In genomic region chr3:188006726-188007393, GRCh38 we compare ENCODE assay signal across 11 cellular contexts.
DNase-seq lines count a peak whose midpoint lies in the region; ATAC-seq and TF ChIP-seq lines count a peak whose summit lies in the region.
"Had no signal": no experiment of that assay in that cellular context is flagged by ENCODE, and none has a peak within 500 bp of the region (broad histone marks: within the 10 kb centered on the region; RNA-seq: fewer than 3 reads in every experiment).

No MANE protein-coding gene starts in this region.

- TF ChIP-seq CTCF in heart left ventricle (IDR thresholded peaks at IDR 0.05) = no peak
- TF ChIP-seq CTCF in lower leg skin (IDR thresholded peaks at IDR 0.05) = no peak

- H3K36me3 ChIP-seq in heart left ventricle = no peaks in the 10 kb centered on the region
- H3K36me3 ChIP-seq in skeletal muscle tissue (ENCODE audit: control insufficient read depth in 3 of 3, insufficient read depth in 3 of 3, low read length in 3 of 3) = no peaks in the 10 kb centered on the region
- H3K36me3 ChIP-seq: Peyer's patch had no signal

- peak; percentile 48 for DNase-seq in DMS153 (lab: John Stamatoyannopoulos, UW)
- DNase-seq in DMS153 treated with DMSO at 0.1 percent for 48 hours (lab: John Stamatoyannopoulos, UW; ENCODE audit: unreplicated experiment) = no peak
- peak; percentile 56 for DNase-seq in SK-N-DZ (ENCODE audit: low spot score)
- DNase-seq in heart left ventricle = peak; percentile 43 to 74 (median 56)
- no peak for DNase-seq in lower leg skin (ENCODE audit: low spot score in 2 of 2)
- DNase-seq in activated CD8-positive, alpha-beta memory T cell treated with anti-CD3 and anti-CD28 coated beads, Interleukin-2, amount 50 U/mL, for 4 hours = no peak
- DNase-seq: effector CD4-positive, alpha-beta T cell; GOT3 had no signal

- TF ChIP-seq POLR2A in heart left ventricle (IDR thresholded peaks at IDR 0.05) = no peak
- TF ChIP-seq POLR2A in lower leg skin (IDR thresholded peaks at IDR 0.05) = no peak

- peak; percentile 82 to 90 (median 85) for ATAC-seq in heart left ventricle
- no peak for ATAC-seq in GM21825 (IDR thresholded peaks at IDR 0.05; ENCODE audit: unreplicated experiment)

- H3K4me3 ChIP-seq in heart left ventricle (no peak overlapping the region), skeletal muscle tissue (ENCODE audit: low read length in 3 of 3) (peak overlapping the region; percentile 32 to 72 (median 33)), lower leg skin (ENCODE audit: low read depth, poor library complexity, severe bottlenecking) (no peak overlapping the region)
- H3K4me3 ChIP-seq: Peyer's patch had no signal

- H3K9me3 ChIP-seq in heart left ventricle = peaks cover 0 to 10% (median 0%) of the 10 kb centered on the region in 12 donors
- no peaks in the 10 kb centered on the region for H3K9me3 ChIP-seq in skeletal muscle tissue (ENCODE audit: control insufficient read depth in 3 of 3, low read length in 3 of 3)
- H3K9me3 ChIP-seq: Peyer's patch had no signal

- H3K27ac ChIP-seq in heart left ventricle = peak overlapping the region in 9 of 12 donors; percentile 4 to 59 (median 36)
- H3K27ac ChIP-seq in skeletal muscle tissue (ENCODE audit: low read depth, low read length) = peak overlapping the region; percentile 86
- H3K27ac ChIP-seq: Peyer's patch had no signal

- peaks cover 0 to 10% (median 0%) of the 10 kb centered on the region in 12 donors for H3K4me1 ChIP-seq in heart left ventricle
- peaks cover 7 to 19% (median 13%) of the 10 kb centered on the region in 3 donors for H3K4me1 ChIP-seq in skeletal muscle tissue (ENCODE audit: control insufficient read depth in 3 of 3, insufficient read depth in 3 of 3, low read length in 3 of 3)

- H3K9ac ChIP-seq in skeletal muscle tissue (ENCODE audit: low read depth in 1 of 3, low read length in 3 of 3) = peak overlapping the region; percentile 47 to 85 (median 82)

- H3K27me3 ChIP-seq in heart left ventricle (no peaks in the 10 kb centered on the region), skeletal muscle tissue (ENCODE audit: control insufficient read depth in 3 of 3, insufficient read depth in 3 of 3, low read length in 3 of 3) (no peaks in the 10 kb centered on the region)
- H3K27me3 ChIP-seq: Peyer's patch had no signal

- intact Hi-C loops in heart left ventricle (cut with DNase I) = no loop called here
- intact Hi-C loops in lower leg skin (cut with DNase I; ENCODE audit: low total_unique reads) = no loop called here

- 56 to 61% (median 59%) methylated on average over 17 of the region's 17 CpGs for WGBS in heart left ventricle, 4 donors
- 75 to 88% methylated on average over 17 of the region's 17 CpGs for WGBS in lower leg skin, 2 donors

Comparison
In these comparisons a context has a peak if more than half of its experiments do, and no peak if none do; other contexts are left out.
1. DNase-seq: peak in DMS153 (single experiment), SK-N-DZ (single experiment) and heart left ventricle (5 of 5); none in DMS153 treated with DMSO at 0.1 percent for 48 hours (single experiment), lower leg skin (0 of 2) and activated CD8-positive, alpha-beta memory T cell treated with anti-CD3 and anti-CD28 coated beads, Interleukin-2, amount 50 U/mL, for 4 hours (single experiment).
2. H3K4me3 ChIP-seq: peak in skeletal muscle tissue (3 of 3); none in heart left ventricle (0 of 12) and lower leg skin (single experiment).